Comparison of ENCODE assay signal across 22 cellular contexts in genomic region chr5:146341854-146342253, GRCh38. TPM values are rescaled to one million over a fixed set of nuclear protein-coding genes. Genes with fewer than 3 reads are reported as not detected.
DNase-seq lines count a peak whose midpoint lies in the region; ATAC-seq and TF ChIP-seq lines count a peak whose summit lies in the region.
"Had no signal": no experiment of that assay in that cellular context is flagged by ENCODE, and none has a peak within 500 bp of the region (broad histone marks: within the 10 kb centered on the region; RNA-seq: fewer than 3 reads in every experiment).

No MANE protein-coding gene starts in this region.

- H3K27ac Mint-ChIP-seq in GM23338 (no peak overlapping the region), glutamatergic neuron (ENCODE audit: unreplicated experiment) (no peak overlapping the region)
- H3K27ac Mint-ChIP-seq: B cell; CD4-positive, alpha-beta T cell; CD8-positive, alpha-beta memory T cell had no signal

- no peak for DNase-seq in GM23338 (ENCODE audit: low spot score)
- DNase-seq in glutamatergic neuron, result no peak
- DNase-seq in retina, result peak; percentile 24
- no peak for DNase-seq in cerebellar nuclear complex (lab: John Stamatoyannopoulos, UW)
- DNase-seq: AML-193; CD4-positive, alpha-beta T cell; CD8-positive, alpha-beta memory T cell; COR-L47; DMS 273 treated with DMSO at 0.1 percent for 48 hours; DMS153; DMS79; DND-41; EL; GDM1 had no signal

- peaks cover 58% of the 10 kb centered on the region for H3K4me1 Mint-ChIP-seq in GM23338
- peaks cover 19% of the 10 kb centered on the region for H3K4me1 Mint-ChIP-seq in glutamatergic neuron (ENCODE audit: low read depth, unreplicated experiment)

- TF ChIP-seq CTCF in GM23338 (conservative IDR thresholded peaks at IDR 0.05; ENCODE audit: low read depth in 2 of 2) (no peak), glutamatergic neuron (IDR thresholded peaks at IDR 0.05; ENCODE audit: partially characterized antibody, unreplicated experiment) (no peak)

- ATAC-seq in GM23338 (no peak), HG03159 (IDR thresholded peaks at IDR 0.05; ENCODE audit: unreplicated experiment) (no peak)
- ATAC-seq: A549, GM12878 had no signal

- peaks cover 100% of the 10 kb centered on the region for H3K27me3 Mint-ChIP-seq in GM23338 (ENCODE audit: insufficient read depth, low read depth, poor library complexity)
- H3K27me3 Mint-ChIP-seq in glutamatergic neuron (ENCODE audit: unreplicated experiment), result peaks cover 63% of the 10 kb centered on the region

- H2AFZ ChIP-seq in GM23338, result no peak overlapping the region

- no peak overlapping the region for H3K27ac ChIP-seq in GM23338 (ENCODE audit: low read depth)
- H3K27ac ChIP-seq: 22Rv1; A549; BLaER1 treated with 17β-estradiol and CSF1 and Interleukin-3, amounts not matched to agents 10 nM and 100 nM; C4-2B had no signal

- H3K4me3 ChIP-seq in GM23338, result no peak overlapping the region
- H3K4me3 ChIP-seq: A549; BLaER1 treated with 17β-estradiol and CSF1 and Interleukin-3, amounts not matched to agents 10 nM and 100 nM; GM12878 had no signal

- H3K4me2 ChIP-seq in GM23338, result no peak overlapping the region
- H3K4me2 ChIP-seq: A549; BLaER1 treated with 17β-estradiol and CSF1 and Interleukin-3, amounts not matched to agents 10 nM and 100 nM had no signal

- peaks cover 100% of the 10 kb centered on the region for H3K27me3 ChIP-seq in GM23338 (ENCODE audit: insufficient read depth)

- no peaks in the 10 kb centered on the region for H3K79me2 ChIP-seq in GM23338 (replicated peaks; ENCODE audit: insufficient read depth)

- H3K9me3 Mint-ChIP-seq in GM23338, result peaks cover 9% of the 10 kb centered on the region; the same call in 2 of the 3 replicates
- peaks cover 24% of the 10 kb centered on the region for H3K9me3 Mint-ChIP-seq in glutamatergic neuron (ENCODE audit: unreplicated experiment)
- H3K9me3 Mint-ChIP-seq: CD4-positive, alpha-beta T cell had no signal

- peaks cover 54% of the 10 kb centered on the region for H4K20me1 ChIP-seq in GM23338 (replicated peaks; ENCODE audit: insufficient read depth)

- H3K36me3 ChIP-seq in GM23338 (ENCODE audit: insufficient read depth), result no peaks in the 10 kb centered on the region
- H3K36me3 ChIP-seq: BLaER1 treated with 17β-estradiol and CSF1 and Interleukin-3, amounts not matched to agents 10 nM and 100 nM had no signal

- no peaks in the 10 kb centered on the region; the same call in 2 of the 3 replicates for H3K36me3 Mint-ChIP-seq in GM23338 (ENCODE audit: low read depth)
- no peaks in the 10 kb centered on the region for H3K36me3 Mint-ChIP-seq in glutamatergic neuron (ENCODE audit: unreplicated experiment)
- H3K36me3 Mint-ChIP-seq: CD8-positive, alpha-beta memory T cell had no signal

- no peak overlapping the region; the same call in 2 of the 3 replicates for H3K4me3 Mint-ChIP-seq in GM23338
- H3K4me3 Mint-ChIP-seq in glutamatergic neuron (ENCODE audit: unreplicated experiment), result peak overlapping the region; percentile 76
- H3K4me3 Mint-ChIP-seq: B cell; CD4-positive, alpha-beta T cell; CD8-positive, alpha-beta memory T cell had no signal

- H3F3A ChIP-seq in GM23338 (replicated peaks; ENCODE audit: low read depth), result peaks cover 40% of the 10 kb centered on the region

- H3K9me2 ChIP-seq in GM23338 (ENCODE audit: insufficient read depth), result no peaks in the 10 kb centered on the region

- peaks cover 44% of the 10 kb centered on the region for H3K4me1 ChIP-seq in GM23338 (ENCODE audit: insufficient read depth)
- H3K4me1 ChIP-seq: A549; BLaER1 treated with 17β-estradiol and CSF1 and Interleukin-3, amounts not matched to agents 10 nM and 100 nM had no signal

TF ChIP-seq in GM23338, 12 proteins besides CTCF, POLR2A, EP300 and RAD21:
- no peak for TF ChIP-seq CREB1 (CRISPR knock-in tag; IDR thresholded peaks at IDR 0.05; ENCODE audit: low read depth)
- no peak for TF ChIP-seq JUNB (IDR thresholded peaks at IDR 0.05; ENCODE audit: unreplicated experiment)
- peak; percentile 15 for TF ChIP-seq EZH2phosphoT487 (IDR thresholded peaks at IDR 0.05; ENCODE audit: unreplicated experiment)
- TF ChIP-seq ZNF114 (CRISPR knock-in tag; IDR thresholded peaks at IDR 0.05), result no peak
- TF ChIP-seq REST (IDR thresholded peaks at IDR 0.05; ENCODE audit: unreplicated experiment), result no peak
- TF ChIP-seq STAT1 (IDR thresholded peaks at IDR 0.05; ENCODE audit: unreplicated experiment), result no peak
- peak; percentile 94 for TF ChIP-seq EZH2 (IDR thresholded peaks at IDR 0.05; ENCODE audit: low read depth, unreplicated experiment)

RNA-seq across cellular contexts. Expression of gene POU4F3, which starts 3.2 kb away (rescaled TPM):
- 0.49 TPM in 1 of 2 replicates, not detected in the other for total RNA-seq in GM23338 (2014; rRNA removed; shearing (Covaris generic))
- 0.09 TPM in 1 of 2 replicates, not detected in the other for polyA plus RNA-seq in GM23338 (2016; fragmentation: Nextera tagmentation; extraction: Ambion mirVana)
- total RNA-seq in glutamatergic neuron (ENCODE audit: unreplicated experiment), result 9.5 TPM
- total RNA-seq: B cell, G401 had no signal
- polyA plus RNA-seq: CD8-positive, alpha-beta memory T cell had no signal
